Comparison of ENCODE assay signal across 8 cellular contexts in the genomic region with DNA sequence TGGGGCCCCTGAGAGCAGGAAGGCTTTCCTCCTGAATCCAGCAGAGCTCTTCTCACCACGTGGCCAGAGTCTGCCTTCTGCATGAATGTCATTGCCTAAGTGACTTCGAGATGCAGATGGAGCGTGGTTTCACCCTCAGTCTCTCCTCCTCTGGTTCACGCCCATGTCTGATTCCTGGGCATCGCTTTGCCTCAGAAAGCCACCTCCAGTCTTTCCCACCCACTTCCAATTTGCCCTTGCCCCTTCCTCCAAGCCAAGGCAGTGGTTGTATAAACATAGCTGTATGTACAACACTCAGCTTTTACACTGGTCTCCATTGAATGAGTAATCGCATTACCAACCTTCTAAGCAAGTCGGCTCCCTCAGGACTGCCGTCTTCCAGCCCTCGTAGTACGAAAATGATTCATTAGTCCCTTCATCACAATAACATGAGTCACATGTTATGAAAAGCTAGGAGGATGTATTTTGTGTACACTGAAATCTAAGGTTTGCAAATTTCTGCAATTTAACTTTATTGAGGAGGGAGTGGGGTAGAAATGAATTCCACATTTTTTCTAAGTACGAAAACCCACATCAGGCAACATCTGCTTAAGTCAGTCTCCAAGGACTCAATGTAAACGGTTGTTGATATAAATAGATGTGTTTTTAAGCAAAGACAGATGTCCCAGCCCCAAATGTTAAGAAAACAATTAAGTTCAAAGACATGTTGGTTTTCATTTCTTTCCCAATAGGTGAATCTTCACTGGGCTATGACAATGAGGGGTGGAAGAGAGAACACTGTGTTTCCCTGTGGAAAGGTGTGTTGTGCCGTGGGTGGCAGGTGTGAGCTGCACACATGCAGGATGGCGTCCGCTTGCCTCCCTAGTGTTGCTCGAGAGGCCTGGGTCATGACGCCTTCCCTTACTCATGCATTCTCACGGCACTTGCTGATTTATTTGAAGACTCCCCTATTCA. TPM values are rescaled to one million over a fixed set of nuclear protein-coding genes. Genes with fewer than 3 reads are reported as not detected.
A peak's percentile ranks its signal among the peaks of the same experiment; 100 is the strongest.
DNase-seq lines count a peak whose midpoint lies in the region; ATAC-seq and FAIRE-seq lines count a peak whose summit lies in the region.

No MANE protein-coding gene starts in this region.

- ATAC-seq in activated CD4-positive, CD25-positive, alpha-beta regulatory T cell treated with anti-CD3 and anti-CD28 coated beads, Interleukin-2, amount 50 U/mL, for 24 hours: peak; percentile 19 to 42

- peak; percentile 86 for FAIRE-seq in RCC 7860 (lab: Jason Lieb, UNC)

- DNase-seq in activated CD4-positive, CD25-positive, alpha-beta regulatory T cell (lab: John Stamatoyannopoulos, UW): no peak
- DNase-seq in RCC 7860 (ENCODE audit: low spot score): peak; percentile 91
- peak; percentile 99 for DNase-seq in fibroblast of peridontal ligament (ENCODE audit: extremely low read depth)
- DNase-seq in stimulated activated CD4-positive, alpha-beta T cell treated with anti-CD3 and anti-CD28 coated beads, Interleukin-4, amount 100 ng/mL, for 1 hour: peak; percentile 23
- DNase-seq in cerebellum (ENCODE audit: low spot score): no peak
- DNase-seq in GF-D8 (lab: John Stamatoyannopoulos, UW): no peak
- no peak for DNase-seq in activated effector memory CD4-positive, alpha-beta T cell treated with Interleukin-2 at 50 U/mL for 16 hours

RNA-seq across cellular contexts. Expression of a gene that starts 32.3 kb away (rescaled TPM):
- total RNA-seq in cerebellum: 15.7 TPM

Comparison
In these comparisons a context has a peak if more than half of its experiments do, and no peak if none do; other contexts are left out.
1. DNase-seq: peak in RCC 7860 (single experiment), fibroblast of peridontal ligament (single experiment) and stimulated activated CD4-positive, alpha-beta T cell treated with anti-CD3 and anti-CD28 coated beads, Interleukin-4, amount 100 ng/mL, for 1 hour (single experiment); none in activated CD4-positive, CD25-positive, alpha-beta regulatory T cell (0 of 4), cerebellum (single experiment), GF-D8 (single experiment) and activated effector memory CD4-positive, alpha-beta T cell treated with Interleukin-2 at 50 U/mL for 16 hours (single experiment).